8 cellular contexts compared by ENCODE assay signal in the genomic region with DNA sequence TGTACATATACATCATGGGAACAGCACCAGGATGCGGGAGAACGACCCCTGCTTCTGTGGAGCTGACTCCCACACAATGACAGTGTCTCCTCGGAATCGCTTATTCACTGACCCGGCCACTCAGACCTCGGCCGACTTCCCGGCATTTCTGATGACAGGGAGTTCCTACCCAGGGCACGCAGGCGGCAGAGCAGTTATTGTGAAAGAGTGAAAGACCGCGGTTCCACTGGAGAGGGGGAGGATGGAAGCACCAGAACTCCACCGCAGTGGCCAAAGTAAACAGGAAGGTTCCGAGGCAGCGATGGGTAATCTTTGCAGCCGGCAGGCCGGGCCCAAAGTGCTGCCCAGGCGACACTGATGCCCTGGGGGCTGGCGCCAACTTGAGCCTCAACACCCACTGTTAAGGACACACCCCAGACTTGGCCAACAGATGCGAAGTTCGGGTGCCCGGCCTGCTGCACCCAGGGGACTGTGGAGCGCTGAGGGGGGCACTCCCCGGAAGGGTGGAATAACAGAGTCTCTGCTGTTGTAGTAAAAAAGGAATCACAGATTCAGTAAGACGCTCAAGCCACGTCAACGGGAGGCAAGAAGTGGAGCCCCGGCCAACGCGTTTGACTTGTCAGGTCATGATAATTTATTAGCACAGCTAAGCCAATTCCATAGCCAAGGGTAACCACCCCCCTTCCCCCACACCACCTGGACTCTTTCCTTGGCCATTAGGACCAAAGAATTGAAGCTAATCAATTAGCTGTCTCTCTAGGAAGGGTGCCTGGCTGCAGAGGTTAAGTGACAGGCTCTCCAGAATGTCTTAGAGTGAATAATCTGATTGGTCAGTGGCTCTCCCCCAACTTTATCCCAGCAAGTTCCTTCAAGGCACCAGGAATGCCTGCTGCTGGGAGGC. TPM values are rescaled to one million over a fixed set of nuclear protein-coding genes. Genes with fewer than 3 reads are reported as not detected.
DNase-seq lines count a peak whose midpoint lies in the region; ATAC-seq, FAIRE-seq and TF ChIP-seq lines count a peak whose summit lies in the region.

No MANE protein-coding gene starts in this region.

- H3K27me3 ChIP-seq in RWPE2 (ENCODE audit: insufficient read depth, poor library complexity, severe bottlenecking) (no peaks in the 10 kb centered on the region), esophagus squamous epithelium (no peaks in the 10 kb centered on the region)

- H3K4me1 ChIP-seq in RWPE2 (ENCODE audit: insufficient read depth, poor library complexity, severe bottlenecking) (peaks cover 34% of the 10 kb centered on the region), esophagus squamous epithelium (peaks cover 81 to 100% (median 87%) of the 10 kb centered on the region in 3 donors)

- peak; percentile 77 for ATAC-seq in RWPE2 (ENCODE audit: low read depth)
- ATAC-seq in GM18519 (IDR thresholded peaks at IDR 0.05; ENCODE audit: low FRiP score, unreplicated experiment) = no peak

- TF ChIP-seq POLR2A in esophagus squamous epithelium (IDR thresholded peaks at IDR 0.05) (no peak), GM12892 (IDR thresholded peaks at IDR 0.05; ENCODE audit: low read depth, low read length) (no peak)

- intact Hi-C loops in esophagus squamous epithelium (cut with DNase I) = no loop called here

- FAIRE-seq in GM12892 (lab: Jason Lieb, UNC) = no peak

- H3K4me3 ChIP-seq in RWPE2 (ENCODE audit: severe bottlenecking) (no peak overlapping the region), esophagus squamous epithelium (peak overlapping the region in 3 of 4 donors; percentile 22 to 54 (median 24))

- WGBS in esophagus squamous epithelium, 2 donors = 2 to 14% methylated on average over 10 of the region's 30 CpGs

- TF ChIP-seq CTCF in GM20000 (IDR thresholded peaks at IDR 0.05; ENCODE audit: extremely low read depth, missing control alignments) (no peak), RWPE2 (IDR thresholded peaks at IDR 0.05; ENCODE audit: poor library complexity, severe bottlenecking) (no peak), esophagus squamous epithelium (IDR thresholded peaks at IDR 0.05) (peak in 1 of 6 experiments; percentile 5)

- H3K36me3 ChIP-seq in RWPE2 (ENCODE audit: low read depth) (peaks cover 17% of the 10 kb centered on the region), esophagus squamous epithelium (peaks cover 3 to 16% (median 11%) of the 10 kb centered on the region in 3 donors)

- DNase-seq in GM20000 (ENCODE audit: low spot score) = peak; percentile 9
- peak; percentile 79 for DNase-seq in RWPE2 (ENCODE audit: low spot score)
- DNase-seq in esophagus squamous epithelium (lab: John Stamatoyannopoulos, UW) = no peak
- DNase-seq in myocyte (ENCODE audit: low read depth) = peak; percentile 79
- no peak for DNase-seq in NAMALWA (ENCODE audit: low spot score)
- no peak for DNase-seq in effector CD8-positive, alpha-beta T cell (lab: John Stamatoyannopoulos, UW)
- no peak for DNase-seq in GM12892 (ENCODE audit: insufficient read length)

- peak overlapping the region; percentile 93 for H3K27ac ChIP-seq in RWPE2 (ENCODE audit: poor library complexity, severe bottlenecking)
- peak overlapping the region; percentile 72 to 95 (median 84) for H3K27ac ChIP-seq in esophagus squamous epithelium

- H3K9me3 ChIP-seq in RWPE2 (ENCODE audit: severe bottlenecking) (no peaks in the 10 kb centered on the region), esophagus squamous epithelium (no peaks in the 10 kb centered on the region)

RNA-seq across cellular contexts. Expression of a gene that starts 5.8 kb away (rescaled TPM):
- 10 to 100 TPM; 10.3 to 20.1 (median 12.7) TPM for total RNA-seq in esophagus squamous epithelium
- total RNA-seq in myocyte = 16.9 and 21.3 TPM in 2 replicates
- 27.4 TPM for polyA plus RNA-seq in myocyte (2012)
- 7.4 TPM for polyA plus RNA-seq in GM12892 (2012; ENCODE audit: missing spikeins)

RNA-seq across cellular contexts. Expression of a gene that starts 59.5 kb away (rescaled TPM):
- total RNA-seq in esophagus squamous epithelium = 1 to 10 TPM in 3 of 4 donors, under 1 TPM in 1; 0.53 to 8.1 (median 1.4) TPM
- not detected in 2 replicates for total RNA-seq in myocyte
- 0.11 TPM for polyA plus RNA-seq in myocyte (2012)
- not detected for polyA plus RNA-seq in GM12892 (2012; ENCODE audit: missing spikeins)

Comparison
In these comparisons a context has a peak if more than half of its experiments do, and no peak if none do; other contexts are left out.
1. DNase-seq: peak in GM20000 (single experiment), RWPE2 (single experiment) and myocyte (single experiment); none in esophagus squamous epithelium (single experiment), NAMALWA (single experiment), effector CD8-positive, alpha-beta T cell (single experiment) and GM12892 (single experiment).